35 cellular contexts compared by ENCODE assay signal in the genomic region with DNA sequence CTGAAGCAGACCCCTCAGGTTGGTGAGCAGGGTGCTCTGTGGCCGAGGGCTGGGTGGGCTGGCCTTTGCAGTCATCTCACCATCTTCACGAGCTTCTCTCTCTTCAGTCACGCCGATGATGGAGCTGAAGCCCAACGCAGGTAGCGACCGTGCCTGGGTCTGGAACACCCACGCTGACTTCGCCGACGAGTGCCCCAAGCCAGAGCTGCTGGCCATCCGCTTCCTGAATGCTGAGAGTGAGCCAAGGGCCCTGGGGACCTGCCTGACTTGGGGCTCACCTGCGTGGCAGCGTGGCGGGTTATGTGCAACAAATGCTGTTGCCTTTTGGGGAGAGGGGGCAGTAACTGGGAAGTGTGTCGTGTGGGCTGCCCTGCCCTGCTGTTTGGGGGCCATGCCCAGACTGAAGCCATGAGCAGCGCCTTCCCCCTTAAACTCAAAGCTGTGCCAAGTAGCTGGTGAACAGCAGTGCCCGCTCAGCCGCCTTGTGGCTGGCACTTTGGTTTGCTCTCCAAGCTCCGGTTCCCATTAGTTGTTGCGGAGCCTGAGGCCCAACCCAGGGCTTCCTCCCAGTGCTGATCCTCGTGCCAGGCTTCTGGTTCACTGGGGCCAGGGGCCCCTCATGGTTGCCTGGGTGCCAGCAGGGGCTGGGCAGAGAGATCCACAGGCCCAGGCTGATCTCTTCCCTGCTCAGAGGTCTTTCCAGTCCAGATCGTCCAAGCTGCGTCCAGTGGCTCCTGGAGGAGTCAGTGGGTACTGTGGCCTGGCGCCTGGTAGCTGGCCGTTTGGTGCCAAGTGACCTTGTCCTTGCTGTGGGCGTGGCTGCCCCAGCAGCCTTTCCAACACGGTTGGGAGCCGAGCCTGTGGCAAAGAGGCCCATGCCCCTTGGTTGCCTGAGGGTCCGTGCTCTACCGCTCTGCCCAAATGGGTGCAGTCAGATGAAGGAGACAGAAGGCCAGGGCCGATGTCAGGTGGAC. TPM values are rescaled to one million over a fixed set of nuclear protein-coding genes. Genes with fewer than 3 reads are reported as not detected.
A peak's percentile ranks its signal among the peaks of the same experiment; 100 is the strongest.
DNase-seq lines count a peak whose midpoint lies in the region; ATAC-seq, FAIRE-seq and TF ChIP-seq lines count a peak whose summit lies in the region.
"Had no signal": no experiment of that assay in that cellular context is flagged by ENCODE, and none has a peak within 500 bp of the region (broad histone marks: within the 10 kb centered on the region; RNA-seq: fewer than 3 reads in every experiment).

No MANE protein-coding gene starts in this region.

- H3K4me2 ChIP-seq in H1 (ENCODE audit: insufficient read depth in 1 of 2, low read depth in 2 of 2, low read length in 2 of 2): no peak overlapping the region
- H3K4me2 ChIP-seq in neuronal stem cell (ENCODE audit: insufficient read depth, low read length, poor library complexity, severe bottlenecking): no peak overlapping the region

- TF ChIP-seq EP300 in H1 (IDR thresholded peaks at IDR 0.05; ENCODE audit: borderline replicate concordance in 1 of 2, low read depth in 2 of 2, low read length in 2 of 2): no peak

- H3K9ac ChIP-seq in H1 (replicated peaks in 1 of 4; ENCODE audit: extremely low read depth in 1 of 4, low read depth in 3 of 4, low read length in 3 of 4) (no peak overlapping the region; a peak in 2 of 7 replicates), neuronal stem cell (ENCODE audit: low read depth, low read length, poor library complexity) (no peak overlapping the region)

- peak overlapping the region; percentile 1 for H3K27ac Mint-ChIP-seq in activated naive CD8-positive, alpha-beta T cell treated with anti-CD3 and anti-CD28 coated beads for 36 hours
- no peak overlapping the region for H3K27ac Mint-ChIP-seq in activated naive CD8-positive, alpha-beta T cell treated with anti-CD3 and anti-CD28 coated beads, Interleukin-2, amount 50 U/mL, for 24 hours
- H3K27ac Mint-ChIP-seq: activated naive CD4-positive, alpha-beta T cell treated with anti-CD3 and anti-CD28 coated beads for 36 hours; CD4-positive, alpha-beta T cell; nephron; T-helper 17 cell had no signal

- CTCF ChIA-PET in H1 (lab: Charles Lee; ENCODE audit: partially characterized antibody): interaction anchor here (0.6 to 1.9 kb wide), 7 partner anchors 8 to 176 kb away, joined by 3 to 5 read pairs (median 4); partner anchors contain the start of gene TRMT2A
- CTCF ChIA-PET in A673 (lab: Charles Lee): no interaction called here

- peaks cover 21 to 40% of the 10 kb centered on the region in 2 experiments for H3K79me2 ChIP-seq in H1 (ENCODE audit: control insufficient read depth in 1 of 2, insufficient read depth in 2 of 2, low read length in 2 of 2)

- no peaks in the 10 kb centered on the region for H3K27me3 Mint-ChIP-seq in activated naive CD8-positive, alpha-beta T cell treated with anti-CD3 and anti-CD28 coated beads for 36 hours
- H3K27me3 Mint-ChIP-seq in activated naive CD8-positive, alpha-beta T cell treated with anti-CD3 and anti-CD28 coated beads, Interleukin-2, amount 50 U/mL, for 24 hours: no peaks in the 10 kb centered on the region
- H3K27me3 Mint-ChIP-seq: CD4-positive, alpha-beta T cell; T-helper 17 cell had no signal

- H2BK12ac ChIP-seq in H1 (ENCODE audit: low read depth, low read length): no peak overlapping the region
- H2BK12ac ChIP-seq in neuronal stem cell (ENCODE audit: low read length): peak overlapping the region; percentile 18

- TF ChIP-seq CTCF in H1 (IDR thresholded peaks at IDR 0.05; ENCODE audit: control extremely low read depth in 1 of 3, insufficient read depth in 1 of 3, low read depth in 1 of 3, low read length in 3 of 3) (no peak), A673 (conservative IDR thresholded peaks at IDR 0.05; ENCODE audit: low read depth, low read length) (no peak)

- H4K8ac ChIP-seq in H1 (ENCODE audit: extremely low read depth, insufficient read depth, low read length) (no peak overlapping the region; the same call in 1 of the 2 replicates), neuronal stem cell (ENCODE audit: low read depth, low read length) (no peak overlapping the region)

- H3K4me1 ChIP-seq in H1 (replicated peaks in 1 of 4; ENCODE audit: control insufficient read depth in 3 of 4, insufficient read depth in 4 of 4, low read length in 3 of 4) (peaks cover 0 to 3% (median under 1%) of the 10 kb centered on the region in 4 experiments; a peak in 4 of 7 replicates), neuronal stem cell (ENCODE audit: control insufficient read depth in 2 of 2, insufficient read depth in 1 of 2, low read depth in 1 of 2, low read length in 2 of 2) (peaks cover 3 to 4% of the 10 kb centered on the region in 2 donors), A673 (ENCODE audit: insufficient read depth, low read length, poor library complexity, severe bottlenecking) (peaks cover 1% of the 10 kb centered on the region)
- H3K4me1 ChIP-seq: pancreas had no signal

- H3K9me3 Mint-ChIP-seq in activated naive CD8-positive, alpha-beta T cell treated with anti-CD3 and anti-CD28 coated beads for 36 hours: no peaks in the 10 kb centered on the region
- no peaks in the 10 kb centered on the region for H3K9me3 Mint-ChIP-seq in activated naive CD8-positive, alpha-beta T cell treated with anti-CD3 and anti-CD28 coated beads, Interleukin-2, amount 50 U/mL, for 24 hours
- H3K9me3 Mint-ChIP-seq: activated naive CD4-positive, alpha-beta T cell treated with anti-CD3 and anti-CD28 coated beads for 36 hours; CD4-positive, alpha-beta T cell; nephron had no signal

- no peak overlapping the region for H3K4me3 ChIP-seq in H1 (ENCODE audit: extremely low read depth in 1 of 4, insufficient read depth in 2 of 4, low read depth in 3 of 4, low read length in 4 of 4)
- H3K4me3 ChIP-seq in neuronal stem cell (ENCODE audit: low read length in 2 of 2): no peak overlapping the region
- H3K4me3 ChIP-seq in A673 (ENCODE audit: low read depth, low read length, poor library complexity, severe bottlenecking): no peak overlapping the region
- H3K4me3 ChIP-seq: dorsolateral prefrontal cortex, gastroesophageal sphincter, pancreas, SK-N-MC, upper lobe of left lung had no signal

- H2AFZ ChIP-seq in H1 (ENCODE audit: low read length) (no peak overlapping the region), neuronal stem cell (ENCODE audit: low read length) (no peak overlapping the region)

- H4K20me1 ChIP-seq in H1 (replicated peaks in 1 of 2; ENCODE audit: control insufficient read depth in 1 of 2, insufficient read depth in 2 of 2, low read length in 2 of 2): peaks cover 38 to 53% of the 10 kb centered on the region in 2 experiments

- H3K36me3 Mint-ChIP-seq in activated naive CD8-positive, alpha-beta T cell treated with anti-CD3 and anti-CD28 coated beads for 36 hours: peaks cover 11% of the 10 kb centered on the region
- peaks cover 41% of the 10 kb centered on the region for H3K36me3 Mint-ChIP-seq in activated naive CD8-positive, alpha-beta T cell treated with anti-CD3 and anti-CD28 coated beads, Interleukin-2, amount 50 U/mL, for 24 hours (ENCODE audit: low read depth)

- WGBS in H1 (ENCODE audit: extremely low coverage in 1 of 2, insufficient coverage in 1 of 2, insufficient read length in 1 of 2, insufficient replicate concordance in 2 of 2, low coverage in 1 of 2, low lambda C conversion rate in 2 of 2, missing lambda C conversion rate in 1 of 2), 2 experiments: 94% methylated on average over 32 of the region's 32 CpGs; no CpG with 5 or more reads in 1 of the 2 experiments
- WGBS in neuronal stem cell (ENCODE audit: extremely low coverage in 2 of 2, insufficient read length in 2 of 2, insufficient replicate concordance in 1 of 2), 2 donors: no CpG with 5 or more reads among the region's 32 CpGs

- H3K14ac ChIP-seq in H1 (ENCODE audit: insufficient read length) (no peak overlapping the region), neuronal stem cell (ENCODE audit: low read length) (no peak overlapping the region)

- H3K4me3 Mint-ChIP-seq in activated naive CD8-positive, alpha-beta T cell treated with anti-CD3 and anti-CD28 coated beads for 36 hours: no peak overlapping the region
- no peak overlapping the region for H3K4me3 Mint-ChIP-seq in activated naive CD8-positive, alpha-beta T cell treated with anti-CD3 and anti-CD28 coated beads, Interleukin-2, amount 50 U/mL, for 24 hours
- H3K4me3 Mint-ChIP-seq: activated naive CD4-positive, alpha-beta T cell treated with anti-CD3 and anti-CD28 coated beads for 36 hours; CD4-positive, alpha-beta T cell; nephron; T-helper 17 cell had no signal

- intact Hi-C loops in A673 (cut with micrococcal nuclease; ENCODE audit: unreplicated experiment): loop anchor here (5.0 kb wide), 1 partner anchor 153 kb away; no protein-coding TSS in a partner anchor

- peaks cover 7% of the 10 kb centered on the region; the same call in 1 of the 2 replicates for H3K23me2 ChIP-seq in H1 (ENCODE audit: low read depth, low read length)

- peak; percentile 13 to 48 for TF ChIP-seq POLR2A in H1 (IDR thresholded peaks at IDR 0.05; ENCODE audit: control extremely low read depth in 1 of 2, low read depth in 2 of 2, low read length in 2 of 2)

- H4K91ac ChIP-seq in H1 (replicated peaks; ENCODE audit: insufficient read length, low read length) (no peak overlapping the region), neuronal stem cell (ENCODE audit: low read depth, low read length, poor library complexity) (no peak overlapping the region)

- peaks cover 40 to 65% (median 53%) of the 10 kb centered on the region in 4 experiments for H3K36me3 ChIP-seq in H1 (ENCODE audit: control insufficient read depth in 2 of 4, insufficient read depth in 4 of 4, low read length in 3 of 4)
- peaks cover 55 to 77% of the 10 kb centered on the region in 2 donors for H3K36me3 ChIP-seq in neuronal stem cell (replicated peaks in 1 of 2; ENCODE audit: control insufficient read depth in 2 of 2, insufficient read depth in 2 of 2, low read length in 2 of 2)
- peaks cover 71% of the 10 kb centered on the region for H3K36me3 ChIP-seq in A673 (ENCODE audit: insufficient read depth, low read length, poor library complexity, severe bottlenecking)

- FAIRE-seq in H1 (lab: Jason Lieb, UNC): no peak
- FAIRE-seq: A204.1, pancreas, TTC549 had no signal

- TF ChIP-seq RAD21 in H1 (IDR thresholded peaks at IDR 0.05 in 1 of 2, conservative IDR thresholded peaks at IDR 0.05 in 1 of 2; ENCODE audit: low read depth in 2 of 2, low read length in 2 of 2): no peak

- H3K9me3 ChIP-seq in H1 (ENCODE audit: insufficient read depth in 2 of 2, low read depth in 1 of 2, low read length in 1 of 2): no peaks in the 10 kb centered on the region
- peaks cover 0 to 2% of the 10 kb centered on the region in 2 donors for H3K9me3 ChIP-seq in neuronal stem cell (replicated peaks in 1 of 2; ENCODE audit: control insufficient read depth in 2 of 2, insufficient read depth in 1 of 2, low read depth in 1 of 2, low read length in 2 of 2)
- no peaks in the 10 kb centered on the region for H3K9me3 ChIP-seq in A673 (ENCODE audit: low read depth, low read length, poor library complexity, severe bottlenecking)
- H3K9me3 ChIP-seq: gastroesophageal sphincter, pancreas, upper lobe of left lung had no signal

- ATAC-seq in activated naive CD8-positive, alpha-beta T cell treated with anti-CD3 and anti-CD28 coated beads, Interleukin-2, amount 50 U/mL, for 24 hours: no peak
- no peak for ATAC-seq in GM21528 (IDR thresholded peaks at IDR 0.05; ENCODE audit: low FRiP score, unreplicated experiment)
- ATAC-seq: gastroesophageal sphincter, left cardiac atrium, T-helper 17 cell had no signal

- no TSS peak for BruUV-seq in A673 (replicated peaks; lab: Mats Ljungman, UMichigan)

- no peak overlapping the region for H2BK120ac ChIP-seq in H1 (replicated peaks; ENCODE audit: low read depth, low read length)
- H2BK120ac ChIP-seq in neuronal stem cell (ENCODE audit: low read depth, low read length): no peak overlapping the region

- POLR2A ChIA-PET in H1 (lab: Charles Lee; ENCODE audit: partially characterized antibody): interaction anchor here (0.8 to 8.3 kb wide), 14 partner anchors 7 to 183 kb away, joined by 3 to 223 read pairs (median 6); partner anchors contain the start of genes RANBP1, TANGO2 and TRMT2A
- POLR2A ChIA-PET in A673 (lab: Charles Lee; ENCODE audit: low non-redundant PET): no interaction called here

- no peak overlapping the region for H3K56ac ChIP-seq in H1 (replicated peaks; ENCODE audit: insufficient read length, low read depth, low read length)

- H3K4me1 Mint-ChIP-seq in activated naive CD8-positive, alpha-beta T cell treated with anti-CD3 and anti-CD28 coated beads for 36 hours: peaks cover 31% of the 10 kb centered on the region
- peaks cover 36% of the 10 kb centered on the region for H3K4me1 Mint-ChIP-seq in activated naive CD8-positive, alpha-beta T cell treated with anti-CD3 and anti-CD28 coated beads, Interleukin-2, amount 50 U/mL, for 24 hours
- H3K4me1 Mint-ChIP-seq: nephron had no signal

- H2AK5ac ChIP-seq in H1 (ENCODE audit: low read depth, low read length) (no peak overlapping the region), neuronal stem cell (ENCODE audit: low read depth, low read length) (no peak overlapping the region)

- H3K4ac ChIP-seq in H1 (replicated peaks; ENCODE audit: insufficient read length, low read depth, low read length): no peak overlapping the region
- no peak overlapping the region for H3K4ac ChIP-seq in neuronal stem cell (ENCODE audit: low read length)

- no peak overlapping the region for H2BK15ac ChIP-seq in H1 (ENCODE audit: low read length)
- H2BK15ac ChIP-seq in neuronal stem cell (ENCODE audit: low read length): no peak overlapping the region

- H3K27me3 ChIP-seq in H1 (replicated peaks in 1 of 4; ENCODE audit: control insufficient read depth in 3 of 4, extremely low read depth in 1 of 4, insufficient read depth in 3 of 4, low read length in 3 of 4) (no peaks in the 10 kb centered on the region), neuronal stem cell (ENCODE audit: control insufficient read depth in 3 of 3, insufficient read depth in 3 of 3, low read depth in 1 of 3, low read length in 3 of 3) (peaks cover 0 to 1% (median 0%) of the 10 kb centered on the region in 3 experiments), A673 (replicated peaks; ENCODE audit: insufficient read depth, low read depth, low read length, poor library complexity) (no peaks in the 10 kb centered on the region)
- H3K27me3 ChIP-seq: dorsolateral prefrontal cortex, gastroesophageal sphincter, pancreas, upper lobe of left lung had no signal

- H4K5ac ChIP-seq in H1 (ENCODE audit: insufficient read length, low read depth, low read length): no peak overlapping the region

- H3K23ac ChIP-seq in H1 (ENCODE audit: insufficient read length) (no peak overlapping the region), neuronal stem cell (ENCODE audit: low read depth, low read length, poor library complexity) (peak overlapping the region; percentile 92)

- no peak overlapping the region for H2BK5ac ChIP-seq in H1 (ENCODE audit: low read depth, low read length)
- H2BK5ac ChIP-seq in neuronal stem cell (ENCODE audit: low read length): no peak overlapping the region

- H3K27ac ChIP-seq in H1 (ENCODE audit: low read depth, low read length) (no peak overlapping the region), neuronal stem cell (replicated peaks; ENCODE audit: low read length) (no peak overlapping the region), A673 (ENCODE audit: low read depth, low read length, poor library complexity, severe bottlenecking) (no peak overlapping the region)
- H3K27ac ChIP-seq: gastroesophageal sphincter, HL-60, pancreas, SK-N-MC, upper lobe of left lung had no signal

- no peak overlapping the region for H2BK20ac ChIP-seq in H1 (ENCODE audit: low read length)

- DNase-seq in activated naive CD8-positive, alpha-beta T cell treated with anti-CD3 and anti-CD28 coated beads for 36 hours: no peak
- no peak for DNase-seq in activated naive CD8-positive, alpha-beta T cell treated with anti-CD3 and anti-CD28 coated beads, Interleukin-2, amount 50 U/mL, for 24 hours
- DNase-seq in H1 (ENCODE audit: low read depth in 1 of 2, low spot score in 2 of 2) (no peak), neuronal stem cell (ENCODE audit: low spot score) (no peak), A673 (ENCODE audit: low spot score) (no peak), GF-D8 (lab: John Stamatoyannopoulos, UW) (no peak), SIG-M5 (lab: John Stamatoyannopoulos, UW) (no peak)
- DNase-seq: activated CD4-positive, alpha-beta T cell treated with anti-CD3 and anti-CD28 coated beads, Interleukin-2, amount 50 U/mL, for 48 hours; activated CD4-positive, CD25-positive, alpha-beta regulatory T cell treated with anti-CD3 and anti-CD28 coated beads, Interleukin-2, amount 50 U/mL, for 72 hours; activated CD8-positive, alpha-beta memory T cell treated with anti-CD3 and anti-CD28 coated beads, Interleukin-2, amount 50 U/mL, for 4 hours; activated naive CD4-positive, alpha-beta T cell treated with anti-CD3 and anti-CD28 coated beads for 36 hours; amniotic stem cell; CD4-positive, alpha-beta T cell; DND-41; dorsolateral prefrontal cortex; hippocampal formation; Kasumi-1; left cardiac atrium; mammary epithelial cell; NCI-H1417 treated with DMSO at 0.1 percent for 48 hours; NCI-H2081; NCI-H526; stimulated activated CD4-positive, alpha-beta T cell treated with anti-CD3 and anti-CD28 coated beads, Interleukin-2, amount 100 ng/mL, for 24 hours; stimulated activated CD8-positive, alpha-beta memory T cell treated with anti-CD3 and anti-CD28 coated beads, Interleukin-4, amount 100 ng/mL, for 48 hours; T-helper 17 cell had no signal

- H3K79me1 ChIP-seq in H1 (ENCODE audit: low read depth, low read length): peaks cover 6% of the 10 kb centered on the region
- H3K79me1 ChIP-seq in neuronal stem cell (ENCODE audit: low read depth, low read length): peaks cover 22% of the 10 kb centered on the region

- no peak overlapping the region for H3K18ac ChIP-seq in H1 (ENCODE audit: extremely low read depth, low read length)
- no peak overlapping the region for H3K18ac ChIP-seq in neuronal stem cell (ENCODE audit: low read length)

RNA-seq across cellular contexts. Expression of gene ZDHHC8, which starts 6.1 kb away (rescaled TPM):
- total RNA-seq in activated naive CD8-positive, alpha-beta T cell treated with anti-CD3 and anti-CD28 coated beads for 36 hours: 10 to 100 TPM; 63.4 to 66.6 TPM
- total RNA-seq in H1 (2021; fragmentation: NEBNext Ultra II Directional; extraction: Animal tissue kit (Norgen Biotek cat#: 25700)): 64.0 and 65.6 TPM in 2 replicates
- polyA plus RNA-seq in H1 (2011; rRNA removed): 18.6 and 44.4 TPM in 2 replicates
- 21.0 TPM for polyA plus RNA-seq in H1 (2011; cell fraction: cytosol; rRNA removed)
- polyA plus RNA-seq in H1 (2011; cell fraction: nucleus; rRNA removed): 143 TPM
- 17.5 to 48.9 TPM (median 42.8 TPM) in 4 replicates for polyA plus RNA-seq in H1 (2012, experiment 1 of 2)
- polyA plus RNA-seq in H1 (2012, experiment 2 of 2): 14.6 TPM
- polyA plus RNA-seq in H1 (2013, experiment 1 of 2): 55.6 TPM
- polyA plus RNA-seq in H1 (2013, experiment 2 of 2): 52.7 TPM
- polyA minus RNA-seq in H1 (2011; rRNA and poly(A)+ RNA removed): 8.0 and 13.3 TPM in 2 replicates
- 22.4 TPM for polyA minus RNA-seq in H1 (2011; cell fraction: cytosol; rRNA and poly(A)+ RNA removed)
- 26.6 TPM for polyA minus RNA-seq in H1 (2011; cell fraction: nucleus; rRNA and poly(A)+ RNA removed)
- 44.3 TPM for polyA plus RNA-seq in neuronal stem cell (2013, experiment 1 of 2)
- polyA plus RNA-seq in neuronal stem cell (2013, experiment 2 of 2): 42.8 TPM
- total RNA-seq in A673 (2021): 58.8 and 60.2 TPM in 2 replicates

RNA-seq across cellular contexts. Expression of gene TRMT2A, which starts 8.5 kb away (rescaled TPM):
- total RNA-seq in activated naive CD8-positive, alpha-beta T cell treated with anti-CD3 and anti-CD28 coated beads for 36 hours: 100 to 1,000 TPM; 124 to 139 TPM
- 44.9 and 47.9 TPM in 2 replicates for total RNA-seq in H1 (2021; fragmentation: NEBNext Ultra II Directional; extraction: Animal tissue kit (Norgen Biotek cat#: 25700))
- 50.3 and 73.2 TPM in 2 replicates for polyA plus RNA-seq in H1 (2011; rRNA removed)
- 65.7 TPM for polyA plus RNA-seq in H1 (2011; cell fraction: cytosol; rRNA removed)
- polyA plus RNA-seq in H1 (2011; cell fraction: nucleus; rRNA removed): 307 TPM
- 45.4 to 62.4 TPM (median 53.1 TPM) in 4 replicates for polyA plus RNA-seq in H1 (2012, experiment 1 of 2)
- polyA plus RNA-seq in H1 (2012, experiment 2 of 2): 32.7 TPM
- 36.2 TPM for polyA plus RNA-seq in H1 (2013, experiment 1 of 2)
- polyA plus RNA-seq in H1 (2013, experiment 2 of 2): 32.7 TPM
- 23.1 and 26.5 TPM in 2 replicates for polyA minus RNA-seq in H1 (2011; rRNA and poly(A)+ RNA removed)
- 46.8 TPM for polyA minus RNA-seq in H1 (2011; cell fraction: cytosol; rRNA and poly(A)+ RNA removed)
- 94.9 TPM for polyA minus RNA-seq in H1 (2011; cell fraction: nucleus; rRNA and poly(A)+ RNA removed)
- polyA plus RNA-seq in neuronal stem cell (2013, experiment 1 of 2): 21.2 TPM
- polyA plus RNA-seq in neuronal stem cell (2013, experiment 2 of 2): 21.9 TPM
- 68.1 and 71.1 TPM in 2 replicates for total RNA-seq in A673 (2021)

RNA-seq across cellular contexts. Expression of gene RANBP1, which starts 9.6 kb away (rescaled TPM):
- 100 to 1,000 TPM; 492 to 506 TPM for total RNA-seq in activated naive CD8-positive, alpha-beta T cell treated with anti-CD3 and anti-CD28 coated beads for 36 hours
- total RNA-seq in H1 (2021; fragmentation: NEBNext Ultra II Directional; extraction: Animal tissue kit (Norgen Biotek cat#: 25700)): 484 and 495 TPM in 2 replicates
- 343 and 465 TPM in 2 replicates for polyA plus RNA-seq in H1 (2011; rRNA removed)
- polyA plus RNA-seq in H1 (2011; cell fraction: cytosol; rRNA removed): 587 TPM
- 423 TPM for polyA plus RNA-seq in H1 (2011; cell fraction: nucleus; rRNA removed)
- polyA plus RNA-seq in H1 (2012, experiment 1 of 2): 421 to 441 TPM (median 430 TPM) in 4 replicates
- polyA plus RNA-seq in H1 (2012, experiment 2 of 2): 333 TPM
- polyA plus RNA-seq in H1 (2013, experiment 1 of 2): 541 TPM
- polyA plus RNA-seq in H1 (2013, experiment 2 of 2): 525 TPM
- 220 and 269 TPM in 2 replicates for polyA minus RNA-seq in H1 (2011; rRNA and poly(A)+ RNA removed)
- 274 TPM for polyA minus RNA-seq in H1 (2011; cell fraction: cytosol; rRNA and poly(A)+ RNA removed)
- polyA minus RNA-seq in H1 (2011; cell fraction: nucleus; rRNA and poly(A)+ RNA removed): 169 TPM
- 496 TPM for polyA plus RNA-seq in neuronal stem cell (2013, experiment 1 of 2)
- polyA plus RNA-seq in neuronal stem cell (2013, experiment 2 of 2): 494 TPM
- total RNA-seq in A673 (2021): 501 and 509 TPM in 2 replicates

RNA-seq across cellular contexts. Expression of gene CCDC188, which starts 25.4 kb away (rescaled TPM):
- total RNA-seq in activated naive CD8-positive, alpha-beta T cell treated with anti-CD3 and anti-CD28 coated beads for 36 hours: not detected
- not detected in 2 replicates for total RNA-seq in H1 (2021; fragmentation: NEBNext Ultra II Directional; extraction: Animal tissue kit (Norgen Biotek cat#: 25700))
- polyA plus RNA-seq in H1 (2011; rRNA removed): not detected in 2 replicates
- polyA plus RNA-seq in H1 (2011; cell fraction: cytosol; rRNA removed): not detected
- polyA plus RNA-seq in H1 (2011; cell fraction: nucleus; rRNA removed): not detected
- 0.22 TPM in 1 of 4 replicates, not detected in the others for polyA plus RNA-seq in H1 (2012, experiment 1 of 2)
- not detected for polyA plus RNA-seq in H1 (2012, experiment 2 of 2)
- polyA plus RNA-seq in H1 (2013, experiment 1 of 2): not detected
- polyA plus RNA-seq in H1 (2013, experiment 2 of 2): not detected
- polyA minus RNA-seq in H1 (2011; rRNA and poly(A)+ RNA removed): not detected in 2 replicates
- polyA minus RNA-seq in H1 (2011; cell fraction: cytosol; rRNA and poly(A)+ RNA removed): not detected
- not detected for polyA minus RNA-seq in H1 (2011; cell fraction: nucleus; rRNA and poly(A)+ RNA removed)
- polyA plus RNA-seq in neuronal stem cell (2013, experiment 1 of 2): not detected
- not detected for polyA plus RNA-seq in neuronal stem cell (2013, experiment 2 of 2)
- total RNA-seq in A673 (2021): not detected in 2 replicates
- total RNA-seq: activated naive CD4-positive, alpha-beta T cell treated with anti-CD3 and anti-CD28 coated beads for 36 hours; CD4-positive, alpha-beta T cell; gastroesophageal sphincter; H4 had no signal

RNA-seq across cellular contexts. Expression of gene DGCR8, which starts 45.4 kb away (rescaled TPM):
- total RNA-seq in activated naive CD8-positive, alpha-beta T cell treated with anti-CD3 and anti-CD28 coated beads for 36 hours: 10 to 100 TPM; 42.6 to 47.0 TPM
- total RNA-seq in H1 (2021; fragmentation: NEBNext Ultra II Directional; extraction: Animal tissue kit (Norgen Biotek cat#: 25700)): 42.3 and 43.7 TPM in 2 replicates
- polyA plus RNA-seq in H1 (2011; rRNA removed): 23.7 and 42.5 TPM in 2 replicates
- 36.9 TPM for polyA plus RNA-seq in H1 (2011; cell fraction: cytosol; rRNA removed)
- polyA plus RNA-seq in H1 (2011; cell fraction: nucleus; rRNA removed): 172 TPM
- polyA plus RNA-seq in H1 (2012, experiment 1 of 2): 33.0 to 43.7 TPM (median 38.6 TPM) in 4 replicates
- 12.7 TPM for polyA plus RNA-seq in H1 (2012, experiment 2 of 2)
- polyA plus RNA-seq in H1 (2013, experiment 1 of 2): 26.6 TPM
- 22.8 TPM for polyA plus RNA-seq in H1 (2013, experiment 2 of 2)
- polyA minus RNA-seq in H1 (2011; rRNA and poly(A)+ RNA removed): 31.8 and 33.0 TPM in 2 replicates
- polyA minus RNA-seq in H1 (2011; cell fraction: cytosol; rRNA and poly(A)+ RNA removed): 26.9 TPM
- polyA minus RNA-seq in H1 (2011; cell fraction: nucleus; rRNA and poly(A)+ RNA removed): 60.0 TPM
- polyA plus RNA-seq in neuronal stem cell (2013, experiment 1 of 2): 16.3 TPM
- polyA plus RNA-seq in neuronal stem cell (2013, experiment 2 of 2): 16.3 TPM
- total RNA-seq in A673 (2021): 63.2 and 74.8 TPM in 2 replicates
